ENCODE assay signal across 8 cellular contexts in the genomic region with DNA sequence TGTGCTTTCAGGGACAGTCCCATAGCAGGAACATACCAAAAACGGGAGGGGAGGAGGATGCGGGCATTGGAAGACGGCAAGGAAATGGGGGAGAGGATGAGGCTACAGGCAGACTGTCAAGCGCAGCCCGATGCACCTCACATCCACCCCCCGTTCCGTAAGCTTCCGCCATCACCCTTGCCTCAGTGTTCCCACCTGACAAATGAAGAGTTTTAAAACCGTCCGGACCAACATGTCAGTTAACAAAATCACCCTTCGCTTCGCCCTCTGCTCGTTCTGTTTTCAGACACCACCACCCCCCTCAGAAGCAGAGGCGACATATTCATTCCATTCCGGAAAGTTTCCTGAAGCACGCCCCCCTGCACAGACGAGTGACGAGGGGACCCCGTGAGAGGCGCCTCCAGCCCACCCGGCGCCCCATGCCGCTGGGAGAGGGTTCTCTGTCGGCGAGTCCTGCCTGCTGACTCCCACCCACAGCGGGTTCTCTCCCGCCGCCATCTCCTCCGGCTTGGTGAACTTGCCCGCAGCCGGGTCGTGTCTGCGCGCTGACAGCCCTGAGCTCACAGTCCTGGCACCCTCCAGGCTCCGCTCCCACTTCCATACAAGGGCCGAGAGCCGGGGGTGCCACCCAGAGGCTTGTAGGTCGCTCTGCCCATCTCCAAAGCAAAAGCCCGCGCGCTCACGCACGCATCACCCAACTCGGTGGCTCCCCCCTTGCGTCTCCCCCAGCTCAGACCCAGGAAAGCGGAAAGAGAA. TPM values are rescaled to one million over a fixed set of nuclear protein-coding genes. Genes with fewer than 3 reads are reported as not detected.
DNase-seq lines count a peak whose midpoint lies in the region; ATAC-seq, FAIRE-seq and TF ChIP-seq lines count a peak whose summit lies in the region.

No MANE protein-coding gene starts in this region.

- no peak overlapping the region for H3K27ac ChIP-seq in A549
- H3K27ac ChIP-seq in urinary bladder (ENCODE audit: low read depth): no peak overlapping the region

- TF ChIP-seq EP300 in A549 (IDR thresholded peaks at IDR 0.05): no peak

- H3K36me3 Mint-ChIP-seq in natural killer cell: no peaks in the 10 kb centered on the region

- TF ChIP-seq RAD21 in A549 (conservative IDR thresholded peaks at IDR 0.05 in 1 of 2, IDR thresholded peaks at IDR 0.05 in 1 of 2): no peak

- peak overlapping the region; percentile 97 for H3K4me2 ChIP-seq in A549

- no peak for TF ChIP-seq POLR2A in A549 (IDR thresholded peaks at IDR 0.05; ENCODE audit: low read length)

- no peak for TF ChIP-seq CTCF in A549 (IDR thresholded peaks at IDR 0.05)
- TF ChIP-seq CTCF in natural killer cell (IDR thresholded peaks at IDR 0.05): no peak

- H3K36me3 ChIP-seq in NT2/D1 (ENCODE audit: insufficient read depth, insufficient read length, low read length) (no peaks in the 10 kb centered on the region), urinary bladder (ENCODE audit: insufficient read depth) (no peaks in the 10 kb centered on the region)

- no peak for FAIRE-seq in A549 (lab: Jason Lieb, UNC)

- H3K9me3 Mint-ChIP-seq in natural killer cell: no peaks in the 10 kb centered on the region

- POLR2A ChIA-PET in A549 (lab: Yijun Ruan, JAX): no interaction called here

- intact Hi-C loops in natural killer cell (cut with micrococcal nuclease): no loop called here

- peaks cover 62% of the 10 kb centered on the region for H3K27me3 ChIP-seq in NT2/D1 (ENCODE audit: insufficient read depth, insufficient read length)

- 76% methylated on average over 19 of the region's 46 CpGs for WGBS in A549 (ENCODE audit: missing lambda C conversion rate)
- WGBS in urinary bladder: 3% methylated on average over 46 of the region's 46 CpGs

- H3K4me1 Mint-ChIP-seq in natural killer cell: peaks cover 0 to 9% of the 10 kb centered on the region in 2 donors

- CTCF ChIA-PET in A549 (lab: Yijun Ruan, JAX): interaction anchor here (1.5 kb wide), 1 partner anchor 8 kb away, joined by 3 read pairs; no protein-coding TSS in a partner anchor

- H3K4me3 ChIP-seq in A549: peak overlapping the region; percentile 73; the same call in 2 of the 3 replicates
- peak overlapping the region; percentile 36 for H3K4me3 ChIP-seq in NT2/D1 (ENCODE audit: insufficient read length, low read depth)
- peak overlapping the region; percentile 52 for H3K4me3 ChIP-seq in urinary bladder (ENCODE audit: low read depth, low read length)

- ATAC-seq in A549: no peak
- ATAC-seq in natural killer cell: no peak
- no peak for ATAC-seq in HG03432 (IDR thresholded peaks at IDR 0.05; ENCODE audit: unreplicated experiment)
- no peak for ATAC-seq in HG02759 (IDR thresholded peaks at IDR 0.05; ENCODE audit: unreplicated experiment)

- H3K9ac ChIP-seq in NT2/D1 (ENCODE audit: insufficient read length, low read depth): peak overlapping the region; percentile 61

- H3K27me3 Mint-ChIP-seq in natural killer cell (ENCODE audit: low read depth in 2 of 2): peaks cover 50 to 52% of the 10 kb centered on the region in 2 donors

- H3K27ac Mint-ChIP-seq in natural killer cell: no peak overlapping the region

- H3K4me3 Mint-ChIP-seq in natural killer cell: peak overlapping the region; percentile 72

- DNase-seq in A549 (ENCODE audit: low read depth in 1 of 2, low spot score in 1 of 2): no peak
- DNase-seq in NT2/D1 (ENCODE audit: low read depth, low spot score): no peak
- peak; percentile 23 for DNase-seq in central memory CD4-positive, alpha-beta T cell
- no peak for DNase-seq in natural killer cell
- no peak for DNase-seq in NOMO-1 treated with DMSO at 0.1 percent for 48 hours (lab: John Stamatoyannopoulos, UW; ENCODE audit: unreplicated experiment)

- H3K4me1 ChIP-seq in A549 (0 out of 3 replicates have a peak, but pooled peaks cover 3% of the 10 kb centered on the region), NT2/D1 (ENCODE audit: insufficient read depth, insufficient read length) (peaks cover 18% of the 10 kb centered on the region), urinary bladder (ENCODE audit: insufficient read depth) (no peaks in the 10 kb centered on the region)

- H3K9me3 ChIP-seq in A549 (no peaks in the 10 kb centered on the region), NT2/D1 (ENCODE audit: insufficient read depth, low read length) (no peaks in the 10 kb centered on the region)

TF ChIP-seq in A549, 52 proteins besides CTCF, POLR2A, EP300 and RAD21:
- TF ChIP-seq NR3C1 (IDR thresholded peaks at IDR 0.05): no peak
- TF ChIP-seq, protein P1, sequence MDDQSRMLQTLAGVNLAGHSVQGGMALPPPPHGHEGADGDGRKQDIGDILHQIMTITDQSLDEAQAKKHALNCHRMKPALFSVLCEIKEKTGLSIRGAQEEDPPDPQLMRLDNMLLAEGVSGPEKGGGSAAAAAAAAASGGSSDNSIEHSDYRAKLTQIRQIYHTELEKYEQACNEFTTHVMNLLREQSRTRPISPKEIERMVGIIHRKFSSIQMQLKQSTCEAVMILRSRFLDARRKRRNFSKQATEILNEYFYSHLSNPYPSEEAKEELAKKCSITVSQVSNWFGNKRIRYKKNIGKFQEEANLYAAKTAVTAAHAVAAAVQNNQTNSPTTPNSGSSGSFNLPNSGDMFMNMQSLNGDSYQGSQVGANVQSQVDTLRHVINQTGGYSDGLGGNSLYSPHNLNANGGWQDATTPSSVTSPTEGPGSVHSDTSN (IDR thresholded peaks at IDR 0.05): no peak
- no peak for TF ChIP-seq CBX2 (IDR thresholded peaks at IDR 0.05; ENCODE audit: borderline replicate concordance, low read depth)
- no peak for TF ChIP-seq POLR2AphosphoS2 (conservative IDR thresholded peaks at IDR 0.05; ENCODE audit: low read length)
- TF ChIP-seq MYC (IDR thresholded peaks at IDR 0.05; ENCODE audit: borderline replicate concordance, low read length): no peak
- TF ChIP-seq, protein P2, sequence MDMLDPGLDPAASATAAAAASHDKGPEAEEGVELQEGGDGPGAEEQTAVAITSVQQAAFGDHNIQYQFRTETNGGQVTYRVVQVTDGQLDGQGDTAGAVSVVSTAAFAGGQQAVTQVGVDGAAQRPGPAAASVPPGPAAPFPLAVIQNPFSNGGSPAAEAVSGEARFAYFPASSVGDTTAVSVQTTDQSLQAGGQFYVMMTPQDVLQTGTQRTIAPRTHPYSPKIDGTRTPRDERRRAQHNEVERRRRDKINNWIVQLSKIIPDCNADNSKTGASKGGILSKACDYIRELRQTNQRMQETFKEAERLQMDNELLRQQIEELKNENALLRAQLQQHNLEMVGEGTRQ (IDR thresholded peaks at IDR 0.05): no peak
- TF ChIP-seq ZSCAN20 (CRISPR knock-in tag; IDR thresholded peaks at IDR 0.05): no peak
- no peak for TF ChIP-seq PHF8 (IDR thresholded peaks at IDR 0.05; ENCODE audit: borderline replicate concordance, low read depth)
- TF ChIP-seq, protein P3, sequence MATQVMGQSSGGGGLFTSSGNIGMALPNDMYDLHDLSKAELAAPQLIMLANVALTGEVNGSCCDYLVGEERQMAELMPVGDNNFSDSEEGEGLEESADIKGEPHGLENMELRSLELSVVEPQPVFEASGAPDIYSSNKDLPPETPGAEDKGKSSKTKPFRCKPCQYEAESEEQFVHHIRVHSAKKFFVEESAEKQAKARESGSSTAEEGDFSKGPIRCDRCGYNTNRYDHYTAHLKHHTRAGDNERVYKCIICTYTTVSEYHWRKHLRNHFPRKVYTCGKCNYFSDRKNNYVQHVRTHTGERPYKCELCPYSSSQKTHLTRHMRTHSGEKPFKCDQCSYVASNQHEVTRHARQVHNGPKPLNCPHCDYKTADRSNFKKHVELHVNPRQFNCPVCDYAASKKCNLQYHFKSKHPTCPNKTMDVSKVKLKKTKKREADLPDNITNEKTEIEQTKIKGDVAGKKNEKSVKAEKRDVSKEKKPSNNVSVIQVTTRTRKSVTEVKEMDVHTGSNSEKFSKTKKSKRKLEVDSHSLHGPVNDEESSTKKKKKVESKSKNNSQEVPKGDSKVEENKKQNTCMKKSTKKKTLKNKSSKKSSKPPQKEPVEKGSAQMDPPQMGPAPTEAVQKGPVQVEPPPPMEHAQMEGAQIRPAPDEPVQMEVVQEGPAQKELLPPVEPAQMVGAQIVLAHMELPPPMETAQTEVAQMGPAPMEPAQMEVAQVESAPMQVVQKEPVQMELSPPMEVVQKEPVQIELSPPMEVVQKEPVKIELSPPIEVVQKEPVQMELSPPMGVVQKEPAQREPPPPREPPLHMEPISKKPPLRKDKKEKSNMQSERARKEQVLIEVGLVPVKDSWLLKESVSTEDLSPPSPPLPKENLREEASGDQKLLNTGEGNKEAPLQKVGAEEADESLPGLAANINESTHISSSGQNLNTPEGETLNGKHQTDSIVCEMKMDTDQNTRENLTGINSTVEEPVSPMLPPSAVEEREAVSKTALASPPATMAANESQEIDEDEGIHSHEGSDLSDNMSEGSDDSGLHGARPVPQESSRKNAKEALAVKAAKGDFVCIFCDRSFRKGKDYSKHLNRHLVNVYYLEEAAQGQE (IDR thresholded peaks at IDR 0.05): no peak
- TF ChIP-seq RCOR1 (IDR thresholded peaks at IDR 0.05; ENCODE audit: low read depth, low read length): no peak
- TF ChIP-seq CEBPB (IDR thresholded peaks at IDR 0.05): no peak

RNA-seq across cellular contexts. Expression of a gene that starts 1.5 kb away (rescaled TPM):
- polyA plus RNA-seq in A549 (2011; rRNA removed): 0.41 and 0.99 TPM in 2 replicates
- polyA plus RNA-seq in A549 (2012; cell fraction: cytosol; rRNA removed): 0.61 and 0.79 TPM in 2 replicates
- 2.6 and 3.0 TPM in 2 replicates for polyA plus RNA-seq in A549 (2012; cell fraction: nucleus; rRNA removed)
- polyA plus RNA-seq in A549 (2017; fragmentation: RNase III; extraction: RNeasy Plus Mini Kit Qiagen cat#74134 plus additional on column Dnase treatment): 0.34 to 0.61 TPM (median 0.41 TPM) in 3 replicates
- polyA minus RNA-seq in A549 (2011; rRNA and poly(A)+ RNA removed): 2.2 and 3.0 TPM in 2 replicates
- 1 to 10 TPM; 2.2 to 6.1 (median 4.3) TPM for total RNA-seq in natural killer cell
- total RNA-seq in urinary bladder: 11.4 TPM
- polyA plus RNA-seq in urinary bladder: 14.0 TPM
